In genomic region chr20:41136336-41136694, GRCh38 we compare ENCODE assay signal across 8 cellular contexts. TPM values are rescaled to one million over a fixed set of nuclear protein-coding genes. Genes with fewer than 3 reads are reported as not detected.
DNase-seq lines count a peak whose midpoint lies in the region; ATAC-seq, FAIRE-seq and TF ChIP-seq lines count a peak whose summit lies in the region.

No MANE protein-coding gene starts in this region.

- H3K4me3 ChIP-seq in AG09309 (ENCODE audit: control insufficient read depth, low read depth, low read length) (peak overlapping the region; percentile 50), HUES6 (ENCODE audit: low read depth, low read length) (peak overlapping the region; percentile 93), mucosa of rectum (ENCODE audit: low read length in 2 of 2) (peak overlapping the region; percentile 75 to 83)

- H3K27me3 Mint-ChIP-seq in MCF 10A (ENCODE audit: insufficient read depth, unreplicated experiment), result no peaks in the 10 kb centered on the region

- H3K9me3 Mint-ChIP-seq in MCF 10A (ENCODE audit: unreplicated experiment), result no peaks in the 10 kb centered on the region

- peak overlapping the region; percentile 79 for H3K4me3 Mint-ChIP-seq in MCF 10A (ENCODE audit: unreplicated experiment)

- peaks cover 3% of the 10 kb centered on the region; the same call in 1 of the 2 replicates for H3K27me3 ChIP-seq in HUES6 (ENCODE audit: control insufficient read depth, insufficient read depth, low read length)
- no peaks in the 10 kb centered on the region for H3K27me3 ChIP-seq in mucosa of rectum (ENCODE audit: control insufficient read depth in 2 of 2, insufficient read depth in 2 of 2, low read length in 2 of 2)

- intact Hi-C loops in MCF 10A (cut with micrococcal nuclease), result loop anchor here (5.0 to 10.0 kb wide), 2 partner anchors 178 to 276 kb away; partner anchors contain the start of gene ZHX3

- H3K9me3 ChIP-seq in HUES6 (ENCODE audit: control insufficient read depth, insufficient read depth, low read depth, low read length), result no peaks in the 10 kb centered on the region
- no peaks in the 10 kb centered on the region for H3K9me3 ChIP-seq in mucosa of rectum (ENCODE audit: control insufficient read depth in 2 of 2, low read length in 2 of 2)

- peaks cover 59% of the 10 kb centered on the region for H3K4me1 Mint-ChIP-seq in MCF 10A (ENCODE audit: insufficient read depth, unreplicated experiment)

- H3K9ac ChIP-seq in HUES6 (ENCODE audit: low read length) (peak overlapping the region; percentile 98), mucosa of rectum (ENCODE audit: low read depth in 1 of 2, low read length in 2 of 2) (peak overlapping the region; percentile 56 to 80)

- CTCF ChIA-PET in MCF 10A (lab: Yijun Ruan, JAX), result interaction anchor here (1.1 to 8.2 kb wide), 16 partner anchors 13 to 284 kb away, joined by 3 to 110 read pairs (median 8); partner anchors contain the start of gene LPIN3

- H3K27ac Mint-ChIP-seq in MCF 10A (ENCODE audit: low read depth, unreplicated experiment), result peak overlapping the region; percentile 28

- H3K36me3 Mint-ChIP-seq in MCF 10A (ENCODE audit: insufficient read depth, unreplicated experiment), result peaks cover 15% of the 10 kb centered on the region

- ATAC-seq in HG02840 (IDR thresholded peaks at IDR 0.05; ENCODE audit: low FRiP score, unreplicated experiment) (no peak), HG02642 (IDR thresholded peaks at IDR 0.05; ENCODE audit: poor library complexity, unreplicated experiment) (no peak)

- DNase-seq in AG09309 (ENCODE audit: low read depth), result no peak
- no peak for DNase-seq in MCF 10A (ENCODE audit: unreplicated experiment)
- no peak for DNase-seq in DMS79 (lab: John Stamatoyannopoulos, UW)
- no peak for DNase-seq in GM12891 (ENCODE audit: insufficient read length, low spot score)

- H3K4me1 ChIP-seq in HUES6 (ENCODE audit: control insufficient read depth, insufficient read depth, low read length), result peaks cover 43% of the 10 kb centered on the region
- H3K4me1 ChIP-seq in mucosa of rectum (ENCODE audit: control insufficient read depth in 2 of 2, insufficient read depth in 2 of 2, low read length in 2 of 2), result peaks cover 17 to 26% of the 10 kb centered on the region in 2 donors

- no peak for FAIRE-seq in GM12891 (lab: Jason Lieb, UNC)

- H3K36me3 ChIP-seq in HUES6 (ENCODE audit: control insufficient read depth, insufficient read depth, low read length) (0 out of 2 replicates have a peak, but pooled peaks cover 13% of the 10 kb centered on the region), mucosa of rectum (ENCODE audit: control insufficient read depth in 2 of 2, insufficient read depth in 2 of 2, low read length in 2 of 2) (no peaks in the 10 kb centered on the region)

- H3K27ac ChIP-seq in HUES6 (ENCODE audit: low read depth, low read length), result peak overlapping the region; percentile 84; the same call in 1 of the 2 replicates
- peak overlapping the region; percentile 89 to 95 for H3K27ac ChIP-seq in mucosa of rectum (ENCODE audit: low read depth in 2 of 2, low read length in 2 of 2)

- no peak for TF ChIP-seq POLR2A in GM12891 (IDR thresholded peaks at IDR 0.05; ENCODE audit: low read depth, low read length)

- TF ChIP-seq CTCF in AG09309 (IDR thresholded peaks at IDR 0.05; ENCODE audit: control insufficient read depth, insufficient read depth, low read depth, low read length, missing control alignments), result no peak
- no peak for TF ChIP-seq CTCF in MCF 10A (IDR thresholded peaks at IDR 0.05; ENCODE audit: unreplicated experiment)

- BruUV-seq in MCF 10A (replicated peaks; lab: Mats Ljungman, UMichigan), result no TSS peak

- POLR2A ChIA-PET in MCF 10A (lab: Yijun Ruan, JAX), result interaction anchor here (0.8 to 7.4 kb wide), 12 partner anchors 14 to 204 kb away, joined by 3 to 65 read pairs (median 4); partner anchors contain the start of gene LPIN3

TF ChIP-seq in GM12891, 5 proteins besides CTCF, POLR2A, EP300 and RAD21:
- TF ChIP-seq TAF1 (IDR thresholded peaks at IDR 0.05; ENCODE audit: low read depth, low read length) (no peak), PAX5 (IDR thresholded peaks at IDR 0.05; ENCODE audit: insufficient read depth, low read length, severe bottlenecking) (no peak), POU2F2 (IDR thresholded peaks at IDR 0.05; ENCODE audit: low read depth, low read length) (no peak), SPI1 (IDR thresholded peaks at IDR 0.05; ENCODE audit: low read depth, low read length) (no peak), POLR2AphosphoS5 (IDR thresholded peaks at IDR 0.05; ENCODE audit: low read depth, low read length) (no peak)

RNA-seq across cellular contexts. Expression of gene PLCG1, which starts 1.0 kb away (rescaled TPM):
- 33.2 and 48.1 TPM in 2 replicates for total RNA-seq in MCF 10A (2022)
- 70.7 TPM for polyA plus RNA-seq in GM12891 (2012; ENCODE audit: low read depth, missing spikeins)
